Comparison of ENCODE assay signal across 8 cellular contexts in genomic region chr10:14751576-14752330, GRCh38. TPM values are rescaled to one million over a fixed set of nuclear protein-coding genes. Genes with fewer than 3 reads are reported as not detected.
DNase-seq lines count a peak whose midpoint lies in the region; ATAC-seq and TF ChIP-seq lines count a peak whose summit lies in the region.

No MANE protein-coding gene starts in this region.

- H3K36me3 ChIP-seq in muscle layer of colon (ENCODE audit: insufficient read depth, low read length) (no peaks in the 10 kb centered on the region), H7 (replicated peaks; ENCODE audit: control insufficient read depth, insufficient read depth, low read length) (no peaks in the 10 kb centered on the region)

- H3K9ac ChIP-seq in muscle layer of colon (ENCODE audit: low read length): no peak overlapping the region

- CTCF ChIA-PET in activated CD8-positive, alpha-beta memory T cell treated with anti-CD3 and anti-CD28 coated beads, Interleukin-2, amount 10 ng/mL, durations not matched to agents 7 days and 5 days (lab: Charles Lee): no interaction called here

- peaks cover 5% of the 10 kb centered on the region for H3K9me3 Mint-ChIP-seq in mesothelial cell of epicardium
- no peaks in the 10 kb centered on the region for H3K9me3 Mint-ChIP-seq in activated CD8-positive, alpha-beta memory T cell treated with anti-CD3 and anti-CD28 coated beads, Interleukin-2, amount 10 ng/mL, durations not matched to agents 7 days and 5 days (ENCODE audit: low read depth)

- intact Hi-C loops in dorsolateral prefrontal cortex (cut with DNase I): no loop called here

- ATAC-seq in HG03432 (IDR thresholded peaks at IDR 0.05; ENCODE audit: unreplicated experiment) (peak; percentile 75), SK-N-SH treated with all-trans-retinoic acid at 6 μM for 48 hours (no peak)
- ATAC-seq in activated CD8-positive, alpha-beta memory T cell treated with anti-CD3 and anti-CD28 coated beads, Interleukin-2, amount 10 ng/mL, durations not matched to agents 7 days and 5 days: no peak

- H3K9me3 ChIP-seq in muscle layer of colon (ENCODE audit: low read length): no peaks in the 10 kb centered on the region

- DNase-seq in AG20443 (ENCODE audit: low spot score): peak; percentile 80
- peak in 1 of 10 donors; percentile 84 for DNase-seq in dorsolateral prefrontal cortex
- DNase-seq in H7: no peak
- DNase-seq in mesothelial cell of epicardium (ENCODE audit: low spot score in 2 of 2, unreplicated experiment in 2 of 2): no peak
- no peak for DNase-seq in activated CD8-positive, alpha-beta memory T cell treated with anti-CD3 and anti-CD28 coated beads, Interleukin-2, amount 10 ng/mL, durations not matched to agents 7 days and 5 days

- H3K27me3 ChIP-seq in dorsolateral prefrontal cortex (no peaks in the 10 kb centered on the region), muscle layer of colon (ENCODE audit: control insufficient read depth in 1 of 2, insufficient read depth in 2 of 2, low read length in 2 of 2) (no peaks in the 10 kb centered on the region), H7 (ENCODE audit: control insufficient read depth, insufficient read depth, low read length) (no peaks in the 10 kb centered on the region)

- no peak overlapping the region for H3K27ac Mint-ChIP-seq in mesothelial cell of epicardium
- H3K27ac Mint-ChIP-seq in activated CD8-positive, alpha-beta memory T cell treated with anti-CD3 and anti-CD28 coated beads, Interleukin-2, amount 10 ng/mL, durations not matched to agents 7 days and 5 days: no peak overlapping the region

- no peaks in the 10 kb centered on the region for H3K27me3 Mint-ChIP-seq in mesothelial cell of epicardium (ENCODE audit: low read depth)
- peaks cover 5% of the 10 kb centered on the region for H3K27me3 Mint-ChIP-seq in activated CD8-positive, alpha-beta memory T cell treated with anti-CD3 and anti-CD28 coated beads, Interleukin-2, amount 10 ng/mL, durations not matched to agents 7 days and 5 days

- H3K4me3 ChIP-seq in dorsolateral prefrontal cortex: peak overlapping the region in 1 of 59 donors; percentile 14
- H3K4me3 ChIP-seq in muscle layer of colon (ENCODE audit: low read depth in 1 of 2, low read length in 2 of 2): no peak overlapping the region
- H3K4me3 ChIP-seq in H7 (ENCODE audit: insufficient read depth, low read depth, low read length): no peak overlapping the region

- TF ChIP-seq CTCF in dorsolateral prefrontal cortex (IDR thresholded peaks at IDR 0.05 in 54 of 56, conservative IDR thresholded peaks at IDR 0.05 in 2 of 56; ENCODE audit: low read depth in 1 of 56, partially characterized antibody in 56 of 56) (no peak), mesothelial cell of epicardium (IDR thresholded peaks at IDR 0.05; ENCODE audit: unreplicated experiment) (no peak)

- no peaks in the 10 kb centered on the region for H3K36me3 Mint-ChIP-seq in mesothelial cell of epicardium
- H3K36me3 Mint-ChIP-seq in activated CD8-positive, alpha-beta memory T cell treated with anti-CD3 and anti-CD28 coated beads, Interleukin-2, amount 10 ng/mL, durations not matched to agents 7 days and 5 days: no peaks in the 10 kb centered on the region

- peaks cover 20% of the 10 kb centered on the region for H3K4me1 ChIP-seq in muscle layer of colon (ENCODE audit: insufficient read depth, low read length)

- no peak overlapping the region for H3K4me3 Mint-ChIP-seq in mesothelial cell of epicardium
- no peak overlapping the region for H3K4me3 Mint-ChIP-seq in activated CD8-positive, alpha-beta memory T cell treated with anti-CD3 and anti-CD28 coated beads, Interleukin-2, amount 10 ng/mL, durations not matched to agents 7 days and 5 days

- H3K4me1 Mint-ChIP-seq in mesothelial cell of epicardium: peaks cover 10% of the 10 kb centered on the region
- H3K4me1 Mint-ChIP-seq in activated CD8-positive, alpha-beta memory T cell treated with anti-CD3 and anti-CD28 coated beads, Interleukin-2, amount 10 ng/mL, durations not matched to agents 7 days and 5 days: no peaks in the 10 kb centered on the region

- peak overlapping the region in 30 of 59 donors; percentile 1 to 89 (median 44) for H3K27ac ChIP-seq in dorsolateral prefrontal cortex
- peak overlapping the region; percentile 37 for H3K27ac ChIP-seq in muscle layer of colon (ENCODE audit: low read depth, low read length)

TF ChIP-seq in SK-N-SH treated with all-trans-retinoic acid at 6 μM for 48 hours, 23 proteins besides CTCF, POLR2A, EP300 and RAD21:
- TF ChIP-seq RARB (CRISPR knock-in tag; IDR thresholded peaks at IDR 0.05) (no peak), ZFP30 (CRISPR knock-in tag; IDR thresholded peaks at IDR 0.05) (no peak), TCF4 (CRISPR knock-in tag; IDR thresholded peaks at IDR 0.05; ENCODE audit: borderline replicate concordance) (no peak), PPARA (CRISPR knock-in tag; IDR thresholded peaks at IDR 0.05; ENCODE audit: borderline replicate concordance) (no peak), ISL1 (CRISPR knock-in tag; IDR thresholded peaks at IDR 0.05) (no peak), ZC3H10 (CRISPR knock-in tag; IDR thresholded peaks at IDR 0.05) (no peak), ZNF8 (CRISPR knock-in tag; IDR thresholded peaks at IDR 0.05) (no peak), TOX (CRISPR knock-in tag; IDR thresholded peaks at IDR 0.05; ENCODE audit: borderline replicate concordance) (no peak), PATZ1 (CRISPR knock-in tag; IDR thresholded peaks at IDR 0.05; ENCODE audit: borderline replicate concordance) (no peak), SNAI2 (CRISPR knock-in tag; IDR thresholded peaks at IDR 0.05) (no peak), BACH2 (CRISPR knock-in tag; IDR thresholded peaks at IDR 0.05; ENCODE audit: borderline replicate concordance) (no peak), OSR1 (CRISPR knock-in tag; IDR thresholded peaks at IDR 0.05) (no peak), ZFP3 (CRISPR knock-in tag; IDR thresholded peaks at IDR 0.05) (no peak), TSHZ2 (CRISPR knock-in tag; IDR thresholded peaks at IDR 0.05) (no peak)

RNA-seq across cellular contexts. Expression of gene FAM107B, which starts 22.9 kb away (rescaled TPM):
- total RNA-seq in dorsolateral prefrontal cortex (100 to 1,000 TPM in 42 of 120 experiments, 10 to 100 TPM in 78; 22.2 to 435 (median 82.2) TPM), mesothelial cell of epicardium (19.9 to 23.9 TPM (median 23.5 TPM) in 3 replicates)
- 10.1 and 11.3 TPM in 2 replicates for total RNA-seq in H7 (2014; rRNA removed; shearing (Covaris generic))
- total RNA-seq in activated CD8-positive, alpha-beta memory T cell treated with anti-CD3 and anti-CD28 coated beads, Interleukin-2, amount 10 ng/mL, durations not matched to agents 7 days and 5 days: 100 to 1,000 TPM; 114 to 208 TPM
